11 cellular contexts compared by ENCODE assay signal in the genomic region with DNA sequence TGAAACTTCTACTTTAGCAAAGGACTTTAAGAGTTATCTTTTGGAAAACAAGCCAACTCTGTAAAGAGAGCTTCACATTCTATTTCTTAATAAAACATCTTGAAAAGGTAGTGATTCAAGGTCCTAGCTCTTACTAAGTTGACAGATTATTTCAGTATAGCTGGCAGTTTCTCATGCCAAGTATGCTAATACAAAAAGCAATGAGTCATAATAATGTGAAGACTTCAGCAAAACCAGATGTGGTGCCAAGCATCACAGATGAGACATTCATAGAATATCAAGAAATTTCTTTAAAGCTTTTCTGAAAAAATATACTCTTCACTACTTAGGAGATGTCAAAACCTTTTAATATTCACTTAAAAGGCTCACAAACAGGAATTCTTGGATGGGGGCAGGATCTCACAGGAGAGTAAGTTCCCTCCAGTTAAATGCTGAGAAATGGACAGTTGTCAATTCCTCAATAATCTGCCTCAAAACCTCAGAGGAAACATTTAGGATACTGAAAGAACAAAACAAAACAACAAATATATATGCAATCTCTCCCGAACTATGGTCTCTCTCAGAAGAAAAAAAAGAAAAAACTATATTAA. TPM values are rescaled to one million over a fixed set of nuclear protein-coding genes. Genes with fewer than 3 reads are reported as not detected.
A peak's percentile ranks its signal among the peaks of the same experiment; 100 is the strongest.
DNase-seq lines count a peak whose midpoint lies in the region; ATAC-seq and TF ChIP-seq lines count a peak whose summit lies in the region.
"Had no signal": no experiment of that assay in that cellular context is flagged by ENCODE, and none has a peak within 500 bp of the region (broad histone marks: within the 10 kb centered on the region; RNA-seq: fewer than 3 reads in every experiment).

No MANE protein-coding gene starts in this region.

- no peaks in the 10 kb centered on the region for H3K27me3 ChIP-seq in smooth muscle cell (ENCODE audit: low read depth)
- H3K27me3 ChIP-seq: testis had no signal

- H3F3A ChIP-seq in smooth muscle cell (ENCODE audit: low read depth): no peaks in the 10 kb centered on the region

- H3K4me1 ChIP-seq in smooth muscle cell (ENCODE audit: low read depth): no peaks in the 10 kb centered on the region
- H3K4me1 ChIP-seq: testis had no signal

- no peak for TF ChIP-seq CTCF in smooth muscle cell (IDR thresholded peaks at IDR 0.05; ENCODE audit: borderline replicate concordance, insufficient read depth, poor library complexity, severe bottlenecking)

- H3K79me2 ChIP-seq in smooth muscle cell (ENCODE audit: low read depth): peaks cover 20% of the 10 kb centered on the region

- H3K4me3 ChIP-seq in smooth muscle cell: no peak overlapping the region
- H3K4me3 ChIP-seq: testis had no signal

- no peak overlapping the region for H3K4me2 ChIP-seq in smooth muscle cell

- H3K9me3 ChIP-seq in smooth muscle cell (replicated peaks; ENCODE audit: low read depth): peaks cover 13% of the 10 kb centered on the region
- H3K9me3 ChIP-seq: testis had no signal

- WGBS in smooth muscle cell (ENCODE audit: low lambda C conversion rate): 96% methylated on average over 1 of the region's 1 CpG

- no peak overlapping the region for H2AFZ ChIP-seq in smooth muscle cell (ENCODE audit: low read depth)

- no peak overlapping the region for H3K27ac ChIP-seq in smooth muscle cell (ENCODE audit: low read depth)
- H3K27ac ChIP-seq: testis had no signal

- H4K20me1 ChIP-seq in smooth muscle cell (ENCODE audit: low read depth): peaks cover 8% of the 10 kb centered on the region

- H3K36me3 ChIP-seq in smooth muscle cell (ENCODE audit: low read depth): peaks cover 7% of the 10 kb centered on the region

- H3K9ac ChIP-seq in smooth muscle cell (ENCODE audit: low read depth): no peak overlapping the region

- DNase-seq in Ammon's horn (ENCODE audit: low spot score): peak; percentile 8
- peak; percentile 14 to 45 for DNase-seq in NCI-H446 (lab: John Stamatoyannopoulos, UW)
- peak; percentile 77 for DNase-seq in dermis blood vessel endothelial cell
- DNase-seq in middle frontal gyrus (ENCODE audit: extremely low spot score, low spot score): peak; percentile 19
- DNase-seq in smooth muscle cell (lab: John Stamatoyannopoulos, UW; ENCODE audit: unreplicated experiment): no peak
- DNase-seq in ecto neural progenitor cell (ENCODE audit: low spot score): no peak
- DNase-seq in GM19238 (ENCODE audit: insufficient read length, low spot score): no peak
- DNase-seq: hippocampal formation, nephron progenitor cell, testis had no signal

- ATAC-seq in HG03135 (IDR thresholded peaks at IDR 0.05; ENCODE audit: unreplicated experiment): no peak

RNA-seq across cellular contexts. Expression of a gene that starts 45.6 kb away (rescaled TPM):
- 19.6 and 23.4 TPM in 2 replicates for total RNA-seq in dermis blood vessel endothelial cell
- total RNA-seq in smooth muscle cell: 111 and 116 TPM in 2 replicates
- polyA plus RNA-seq in smooth muscle cell: 39.9 and 41.7 TPM in 2 replicates

Comparison
In these comparisons a context has a peak if more than half of its experiments do, and no peak if none do; other contexts are left out.
1. DNase-seq: peak in Ammon's horn (single experiment), NCI-H446 (2 of 2), dermis blood vessel endothelial cell (single experiment) and middle frontal gyrus (single experiment); none in smooth muscle cell (single experiment), ecto neural progenitor cell (single experiment) and GM19238 (single experiment).